ENCODE assay signal across 18 cellular contexts in the genomic region with DNA sequence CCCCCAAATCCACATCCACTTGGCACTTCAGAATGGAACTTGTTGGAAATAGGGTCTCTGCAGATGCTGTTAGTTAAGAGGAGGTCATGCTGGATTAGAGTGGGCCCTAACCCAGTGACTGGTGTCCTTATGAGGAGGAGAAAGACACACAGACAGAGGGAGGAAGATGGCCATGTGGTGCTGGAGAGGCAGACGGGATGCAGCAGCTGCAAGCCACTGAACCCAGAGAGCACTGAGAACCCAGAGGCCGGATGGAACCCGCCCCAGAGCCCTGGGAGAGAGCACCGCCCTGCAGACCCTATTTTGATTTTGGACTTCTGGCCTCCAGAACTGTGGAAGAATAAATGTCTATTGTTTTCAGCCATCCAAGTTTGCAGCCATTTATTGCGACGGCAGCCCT. TPM values are rescaled to one million over a fixed set of nuclear protein-coding genes. Genes with fewer than 3 reads are reported as not detected.
"Had no signal": no experiment of that assay in that cellular context is flagged by ENCODE, and none has a peak within 500 bp of the region (broad histone marks: within the 10 kb centered on the region; RNA-seq: fewer than 3 reads in every experiment).

No MANE protein-coding gene starts in this region.

- H3K4me3 ChIP-seq: esophagus squamous epithelium, heart right ventricle, spleen, tibial artery, vagina had no signal

- ATAC-seq: activated CD4-positive, CD25-positive, alpha-beta regulatory T cell treated with anti-CD3 and anti-CD28 coated beads, Interleukin-2, amount 50 U/mL, for 24 hours; stimulated activated memory B cell treated with anti-CD40 and anti-IgM and Interleukin-4, amounts not matched to agents 10 μg/mL and 1 μg/mL and 100 μg/mL, for 72 hours had no signal

- H3K27me3 Mint-ChIP-seq: activated naive CD8-positive, alpha-beta T cell treated with anti-CD3 and anti-CD28 coated beads, Interleukin-2, amount 10 ng/mL, durations not matched to agents 7 days and 5 days had no signal

- H3K36me3 ChIP-seq: esophagus squamous epithelium, heart right ventricle, neutrophil, spleen, tibial artery, vagina had no signal

- DNase-seq: activated CD4-positive, alpha-beta T cell treated with anti-CD3 and anti-CD28 coated beads, Interleukin-2, amount 50 U/mL, for 48 hours; activated CD8-positive, alpha-beta memory T cell treated with anti-CD3 and anti-CD28 coated beads, Interleukin-2, amount 50 U/mL, for 48 hours; activated naive CD8-positive, alpha-beta T cell treated with anti-CD3 and anti-CD28 coated beads, Interleukin-2, amount 10 ng/mL, durations not matched to agents 7 days and 5 days; aorta; esophagus squamous epithelium; foreskin melanocyte; right cardiac atrium; stimulated activated CD4-positive, alpha-beta T cell treated with anti-CD3 and anti-CD28 coated beads, Interleukin-1b, Interleukin-23, amount 100 ng/mL, for 48 hours had no signal

- H3K27me3 ChIP-seq: neutrophil, spleen, vagina had no signal

- H3K4me1 Mint-ChIP-seq: stimulated activated memory B cell treated with anti-CD40 and anti-IgM and Interleukin-4, amounts not matched to agents 10 μg/mL and 1 μg/mL and 100 μg/mL, for 72 hours had no signal

- H3K9me3 ChIP-seq: esophagus squamous epithelium, heart right ventricle, neutrophil, spleen, tibial artery, vagina had no signal

- H3K4me1 ChIP-seq: spleen, tibial artery, vagina had no signal

- H3K9me3 Mint-ChIP-seq: activated naive CD8-positive, alpha-beta T cell treated with anti-CD3 and anti-CD28 coated beads, Interleukin-2, amount 10 ng/mL, durations not matched to agents 7 days and 5 days; stimulated activated memory B cell treated with anti-CD40 and anti-IgM and Interleukin-4, amounts not matched to agents 10 μg/mL and 1 μg/mL and 100 μg/mL, for 72 hours had no signal

- H3K36me3 Mint-ChIP-seq: activated naive CD8-positive, alpha-beta T cell treated with anti-CD3 and anti-CD28 coated beads, Interleukin-2, amount 10 ng/mL, durations not matched to agents 7 days and 5 days; stimulated activated memory B cell treated with anti-CD40 and anti-IgM and Interleukin-4, amounts not matched to agents 10 μg/mL and 1 μg/mL and 100 μg/mL, for 72 hours had no signal

- H3K4me3 Mint-ChIP-seq: activated naive CD8-positive, alpha-beta T cell treated with anti-CD3 and anti-CD28 coated beads, Interleukin-2, amount 10 ng/mL, durations not matched to agents 7 days and 5 days; stimulated activated memory B cell treated with anti-CD40 and anti-IgM and Interleukin-4, amounts not matched to agents 10 μg/mL and 1 μg/mL and 100 μg/mL, for 72 hours had no signal

- H3K27ac Mint-ChIP-seq: activated naive CD8-positive, alpha-beta T cell treated with anti-CD3 and anti-CD28 coated beads, Interleukin-2, amount 10 ng/mL, durations not matched to agents 7 days and 5 days; stimulated activated memory B cell treated with anti-CD40 and anti-IgM and Interleukin-4, amounts not matched to agents 10 μg/mL and 1 μg/mL and 100 μg/mL, for 72 hours had no signal

RNA-seq across cellular contexts. Expression of gene EBF3, which starts 58.0 kb away (rescaled TPM):
- total RNA-seq: activated naive CD8-positive, alpha-beta T cell treated with anti-CD3 and anti-CD28 coated beads, Interleukin-2, amount 10 ng/mL, durations not matched to agents 7 days and 5 days; chondrocyte; liver; T-helper 2 cell treated with Interferon-gamma antibody and Interleukin-4, amounts not matched to agents 100 ng/mL and 5 ng/mL, for 36 hours had no signal
